8 cellular contexts compared by ENCODE assay signal in genomic region chr1:156927215-156928042, GRCh38. TPM values are rescaled to one million over a fixed set of nuclear protein-coding genes. Genes with fewer than 3 reads are reported as not detected.
DNase-seq lines count a peak whose midpoint lies in the region; ATAC-seq and TF ChIP-seq lines count a peak whose summit lies in the region.

No MANE protein-coding gene starts in this region.

- H2BK120ac ChIP-seq in H9 (ENCODE audit: low read depth, low read length, poor library complexity, severe bottlenecking) = no peak overlapping the region

- H2BK12ac ChIP-seq in H9 (ENCODE audit: insufficient read length, low read depth, low read length) = no peak overlapping the region

- CTCF ChIA-PET in activated CD4-positive, alpha-beta memory T cell treated with anti-CD3 and anti-CD28 coated beads, Interleukin-2, amount 10 ng/mL, durations not matched to agents 7 days and 5 days (lab: Charles Lee) = interaction anchor here (0.6 to 2.2 kb wide), 24 partner anchors 9 to 268 kb away, joined by 3 to 45 read pairs (median 4); partner anchors contain the start of genes NTRK1 and PEAR1

- H3K27me3 ChIP-seq in H9 (ENCODE audit: insufficient read depth, low read length) = peaks cover 50% of the 10 kb centered on the region

- H3K79me1 ChIP-seq in H9 (ENCODE audit: insufficient read depth, low read depth, low read length, poor library complexity, severe bottlenecking) = no peaks in the 10 kb centered on the region

- no peak overlapping the region for H3T11ph ChIP-seq in H9 (ENCODE audit: low read length)

- H2BK5ac ChIP-seq in H9 (ENCODE audit: insufficient read length, low read length) = no peak overlapping the region

- peak overlapping the region; percentile 27; the same call in 1 of the 2 replicates for H3K14ac ChIP-seq in H9 (ENCODE audit: insufficient read depth, low read length)

- no peak overlapping the region for H3K9ac ChIP-seq in H9 (ENCODE audit: extremely low read depth, insufficient read length, low read length)

- TF ChIP-seq CTCF in AG09319 (IDR thresholded peaks at IDR 0.05; ENCODE audit: low read depth, low read length) (peak; percentile 77), H9 (conservative IDR thresholded peaks at IDR 0.05) (peak; percentile 82)

- no peak overlapping the region for H3K18ac ChIP-seq in H9 (ENCODE audit: insufficient read length, low read depth, low read length)

- H3K56ac ChIP-seq in H9 (ENCODE audit: insufficient read length, low read depth, low read length) = no peak overlapping the region

- H3K4me1 ChIP-seq in H9 (ENCODE audit: insufficient read depth, low read length) = no peaks in the 10 kb centered on the region

- no peak overlapping the region for H4K91ac ChIP-seq in H9 (ENCODE audit: insufficient read length, low read depth, low read length)

- peak; percentile 67 for ATAC-seq in effector memory CD8-positive, alpha-beta T cell (replicated peaks)
- ATAC-seq in HG02981 (IDR thresholded peaks at IDR 0.05; ENCODE audit: unreplicated experiment) = no peak

- H3K4me1 Mint-ChIP-seq in H9 = peaks cover 33 to 48% of the 10 kb centered on the region in 2 experiments
- H3K4me1 Mint-ChIP-seq in activated CD4-positive, alpha-beta memory T cell treated with anti-CD3 and anti-CD28 coated beads, Interleukin-2, amount 10 ng/mL, durations not matched to agents 7 days and 5 days = peaks cover 22% of the 10 kb centered on the region
- H3K4me1 Mint-ChIP-seq in effector memory CD8-positive, alpha-beta T cell (ENCODE audit: low read depth in 2 of 2) = peaks cover 9 to 13% of the 10 kb centered on the region in 2 donors

- H3K23me2 ChIP-seq in H9 (ENCODE audit: insufficient read length, low read depth, low read length, poor library complexity, severe bottlenecking) = peaks cover 16% of the 10 kb centered on the region

- DNase-seq in AG09319 (ENCODE audit: extremely low read depth, low read depth) (peak; percentile 20), H9 (peak; percentile 90), NCI-H510A (lab: John Stamatoyannopoulos, UW) (peak; percentile 76), mucosa of gallbladder (ENCODE audit: low spot score) (peak; percentile 62)
- DNase-seq in activated CD4-positive, alpha-beta memory T cell treated with anti-CD3 and anti-CD28 coated beads, Interleukin-2, amount 10 ng/mL, durations not matched to agents 7 days and 5 days = peak; percentile 71
- peak; percentile 30 to 42 (median 34) for DNase-seq in effector memory CD8-positive, alpha-beta T cell
- DNase-seq in stimulated activated CD8-positive, alpha-beta memory T cell treated with anti-CD3 and anti-CD28 coated beads, Interleukin-7, amount 100 ng/mL, for 4 hours (ENCODE audit: low read depth in 2 of 2) = peak; percentile 13 to 47

- H4K20me1 ChIP-seq in H9 (ENCODE audit: control insufficient read depth, insufficient read depth, insufficient read length) = no peaks in the 10 kb centered on the region

- POLR2A ChIA-PET in activated CD4-positive, alpha-beta memory T cell treated with anti-CD3 and anti-CD28 coated beads, Interleukin-2, amount 10 ng/mL, durations not matched to agents 7 days and 5 days (lab: Charles Lee) = interaction anchor here (0.8 to 1.5 kb wide), 3 partner anchors 10 to 26 kb away, joined by 3 to 4 read pairs (median 4); no protein-coding TSS in a partner anchor

- peaks cover 0 to 3% of the 10 kb centered on the region in 2 experiments; a peak in 1 of 5 replicates for H3K9me3 Mint-ChIP-seq in H9
- H3K9me3 Mint-ChIP-seq in activated CD4-positive, alpha-beta memory T cell treated with anti-CD3 and anti-CD28 coated beads, Interleukin-2, amount 10 ng/mL, durations not matched to agents 7 days and 5 days = no peaks in the 10 kb centered on the region
- H3K9me3 Mint-ChIP-seq in effector memory CD8-positive, alpha-beta T cell = no peaks in the 10 kb centered on the region

- no peak overlapping the region for H2AK5ac ChIP-seq in H9 (ENCODE audit: insufficient read length, low read length)

- H3K9me3 ChIP-seq in H9 (ENCODE audit: control insufficient read depth, low read depth, low read length) = no peaks in the 10 kb centered on the region

- H3K27me3 Mint-ChIP-seq in H9 (ENCODE audit: low read depth) = peaks cover 93% of the 10 kb centered on the region
- H3K27me3 Mint-ChIP-seq in activated CD4-positive, alpha-beta memory T cell treated with anti-CD3 and anti-CD28 coated beads, Interleukin-2, amount 10 ng/mL, durations not matched to agents 7 days and 5 days = peaks cover 86% of the 10 kb centered on the region
- H3K27me3 Mint-ChIP-seq in effector memory CD8-positive, alpha-beta T cell = peaks cover 85 to 100% of the 10 kb centered on the region in 2 donors

- no peak overlapping the region for H3K27ac Mint-ChIP-seq in H9
- no peak overlapping the region for H3K27ac Mint-ChIP-seq in activated CD4-positive, alpha-beta memory T cell treated with anti-CD3 and anti-CD28 coated beads, Interleukin-2, amount 10 ng/mL, durations not matched to agents 7 days and 5 days
- no peak overlapping the region for H3K27ac Mint-ChIP-seq in effector memory CD8-positive, alpha-beta T cell

- no peak overlapping the region for H2BK20ac ChIP-seq in H9 (ENCODE audit: low read depth, low read length, poor library complexity, severe bottlenecking)

- no peak overlapping the region for H3K4ac ChIP-seq in H9 (ENCODE audit: low read depth, low read length)

- H4K8ac ChIP-seq in H9 (replicated peaks; ENCODE audit: insufficient read length, low read depth, low read length) = no peak overlapping the region

- no peak overlapping the region for H2BK15ac ChIP-seq in H9 (ENCODE audit: low read depth, low read length)

- no CpG with 5 or more reads among the region's 64 CpGs for WGBS in H9 (ENCODE audit: extremely low coverage, insufficient read length, low lambda C conversion rate)

- no peaks in the 10 kb centered on the region; a peak in 1 of 7 replicates for H3K36me3 Mint-ChIP-seq in H9 (ENCODE audit: insufficient read depth in 1 of 3, low read depth in 3 of 3)
- H3K36me3 Mint-ChIP-seq in activated CD4-positive, alpha-beta memory T cell treated with anti-CD3 and anti-CD28 coated beads, Interleukin-2, amount 10 ng/mL, durations not matched to agents 7 days and 5 days (ENCODE audit: low read depth) = no peaks in the 10 kb centered on the region
- H3K36me3 Mint-ChIP-seq in effector memory CD8-positive, alpha-beta T cell (ENCODE audit: insufficient read depth) = no peaks in the 10 kb centered on the region

- H3K23ac ChIP-seq in H9 (ENCODE audit: insufficient read length, low read depth, low read length) = no peak overlapping the region

- no peak overlapping the region for H2AFZ ChIP-seq in H9 (ENCODE audit: low read length)

- H3K27ac ChIP-seq in H9 (ENCODE audit: insufficient read length, low read depth, low read length) = no peak overlapping the region

- H4K5ac ChIP-seq in H9 (ENCODE audit: insufficient read length, low read depth, low read length) = no peak overlapping the region

- H3K4me3 Mint-ChIP-seq in H9 = peak overlapping the region; percentile 51 to 74
- no peak overlapping the region for H3K4me3 Mint-ChIP-seq in activated CD4-positive, alpha-beta memory T cell treated with anti-CD3 and anti-CD28 coated beads, Interleukin-2, amount 10 ng/mL, durations not matched to agents 7 days and 5 days
- peak overlapping the region; percentile 26 to 58 for H3K4me3 Mint-ChIP-seq in effector memory CD8-positive, alpha-beta T cell

- no peaks in the 10 kb centered on the region for H3K79me2 ChIP-seq in H9 (ENCODE audit: insufficient read depth, low read length)

- peak overlapping the region; percentile 80 for H3K4me2 ChIP-seq in H9 (ENCODE audit: insufficient read depth, insufficient read length, low read length)

RNA-seq across cellular contexts. Expression of gene LRRC71, which starts 7.0 kb away (rescaled TPM):
- total RNA-seq in H9 (2021) (not detected in 2 replicates), mucosa of gallbladder (0.23 TPM)
- not detected for total RNA-seq in activated CD4-positive, alpha-beta memory T cell treated with anti-CD3 and anti-CD28 coated beads, Interleukin-2, amount 10 ng/mL, durations not matched to agents 7 days and 5 days

RNA-seq across cellular contexts. Expression of gene PEAR1, which starts 33.9 kb away (rescaled TPM):
- total RNA-seq in H9 (2021) (0.31 and 0.39 TPM in 2 replicates), mucosa of gallbladder (9.9 TPM)
- total RNA-seq in activated CD4-positive, alpha-beta memory T cell treated with anti-CD3 and anti-CD28 coated beads, Interleukin-2, amount 10 ng/mL, durations not matched to agents 7 days and 5 days = under 1 TPM in 1 of 2 experiments, not detected in 1; 0.05 TPM

Comparison
In these comparisons a context has a peak if more than half of its experiments do, and no peak if none do; other contexts are left out.
1. DNase-seq: peak in every context shown above with its lines; median percentile 90 in H9; 76 in NCI-H510A; 71 in activated CD4-positive, alpha-beta memory T cell treated with anti-CD3 and anti-CD28 coated beads, Interleukin-2, amount 10 ng/mL, durations not matched to agents 7 days and 5 days; 62 in mucosa of gallbladder; 34 in effector memory CD8-positive, alpha-beta T cell; 30 in stimulated activated CD8-positive, alpha-beta memory T cell treated with anti-CD3 and anti-CD28 coated beads, Interleukin-7, amount 100 ng/mL, for 4 hours; 20 in AG09319.